ENCODE assay signal across 32 cellular contexts in genomic region chr1:82125866-82126265, GRCh38.
"Had no signal": no experiment of that assay in that cellular context is flagged by ENCODE, and none has a peak within 500 bp of the region (broad histone marks: within the 10 kb centered on the region; RNA-seq: fewer than 3 reads in every experiment).

No MANE protein-coding gene starts in this region.

- H3K27ac ChIP-seq: brain microvascular endothelial cell, coronary artery, dorsolateral prefrontal cortex, esophagus muscularis mucosa, foreskin keratinocyte, gastrocnemius medialis, WERI-Rb-1 had no signal

- H3K4me1 Mint-ChIP-seq: activated B cell treated with CpG ODN at 0.5 μM for 24 hours; activated CD8-positive, alpha-beta memory T cell treated with anti-CD3 and anti-CD28 coated beads, Interleukin-2, amount 10 ng/mL, durations not matched to agents 7 days and 5 days; central memory CD8-positive, alpha-beta T cell; T-helper 17 cell had no signal

- H3K9me3 Mint-ChIP-seq: activated B cell treated with CpG ODN at 0.5 μM for 24 hours; dendritic cell treated with granulocyte-macrophage colony-stimulating factor and Interleukin-4, amounts not matched to agents 40 ng/mL and 50 ng/mL, for 4 days; T-helper 2 cell treated with Interferon-gamma antibody and Interleukin-4, amounts not matched to agents 5 μg/mL and 100 μg/mL, for 36 hours had no signal

- H3K27me3 ChIP-seq: brain microvascular endothelial cell, dorsolateral prefrontal cortex, esophagus muscularis mucosa, foreskin keratinocyte, gastrocnemius medialis had no signal

- H3K36me3 Mint-ChIP-seq: activated CD8-positive, alpha-beta memory T cell treated with anti-CD3 and anti-CD28 coated beads, Interleukin-2, amount 10 ng/mL, durations not matched to agents 7 days and 5 days; activated naive CD8-positive, alpha-beta T cell had no signal

- H3K4me3 Mint-ChIP-seq: activated B cell treated with CpG ODN at 0.5 μM for 24 hours; activated CD8-positive, alpha-beta memory T cell treated with anti-CD3 and anti-CD28 coated beads, Interleukin-2, amount 10 ng/mL, durations not matched to agents 7 days and 5 days; activated CD8-positive, alpha-beta T cell treated with anti-CD3 and anti-CD28 coated beads, Interleukin-2, amount 10 ng/mL, durations not matched to agents 7 days and 5 days; activated naive CD8-positive, alpha-beta T cell; central memory CD8-positive, alpha-beta T cell; dendritic cell treated with granulocyte-macrophage colony-stimulating factor and Interleukin-4, amounts not matched to agents 40 ng/mL and 50 ng/mL, for 4 days; T-helper 17 cell; T-helper 2 cell treated with Interferon-gamma antibody and Interleukin-4, amounts not matched to agents 5 μg/mL and 100 μg/mL, for 36 hours had no signal

- H3K4me1 ChIP-seq: esophagus muscularis mucosa, foreskin keratinocyte, gastrocnemius medialis had no signal

- DNase-seq: activated B cell treated with CpG ODN at 0.5 μM for 24 hours; activated CD4-positive, alpha-beta T cell treated with anti-CD3 and anti-CD28 coated beads for 48 hours; activated CD4-positive, alpha-beta T cell treated with anti-CD3 and anti-CD28 coated beads, Interleukin-2, amount 50 U/mL, for 1 hour; activated CD4-positive, alpha-beta T cell treated with anti-CD3 and anti-CD28 coated beads, Interleukin-2, amount 50 U/mL, for 48 hours; activated CD8-positive, alpha-beta memory T cell treated with anti-CD3 and anti-CD28 coated beads, Interleukin-2, amount 10 ng/mL, durations not matched to agents 7 days and 5 days; activated CD8-positive, alpha-beta memory T cell treated with anti-CD3 and anti-CD28 coated beads, Interleukin-2, amount 50 U/mL, for 4 hours; activated CD8-positive, alpha-beta T cell treated with anti-CD3 and anti-CD28 coated beads, Interleukin-2, amount 10 ng/mL, durations not matched to agents 7 days and 5 days; activated gamma-delta T cell treated with Interleukin-2 at 50 U/mL for 16 hours; activated naive CD4-positive, alpha-beta T cell treated with anti-CD3 and anti-CD28 coated beads, Interleukin-2, amount 50 U/mL, for 16 hours; activated naive CD4-positive, alpha-beta T cell treated with Interleukin-2 at 50 U/mL for 16 hours; activated T-cell treated with anti-CD3 and anti-CD28 coated beads, Interleukin-2, amount 50 U/mL, for 1 hour; activated T-cell treated with anti-CD3 and anti-CD28 coated beads, Interleukin-2, amount 50 U/mL, for 48 hours; amniotic stem cell; anterior cingulate cortex; brain microvascular endothelial cell; dorsolateral prefrontal cortex; effector memory CD4-positive, alpha-beta T cell; erythroblast; foreskin keratinocyte; gastrocnemius medialis; T-helper 1 cell; T-helper 17 cell; T1000; WERI-Rb-1 had no signal

- H3K9me3 ChIP-seq: esophagus muscularis mucosa, gastrocnemius medialis had no signal

- H3K4me3 ChIP-seq: coronary artery, dorsolateral prefrontal cortex, esophagus muscularis mucosa, gastrocnemius medialis had no signal

- H3K27ac Mint-ChIP-seq: activated B cell treated with CpG ODN at 0.5 μM for 24 hours; activated CD8-positive, alpha-beta memory T cell treated with anti-CD3 and anti-CD28 coated beads, Interleukin-2, amount 10 ng/mL, durations not matched to agents 7 days and 5 days; activated CD8-positive, alpha-beta T cell treated with anti-CD3 and anti-CD28 coated beads, Interleukin-2, amount 10 ng/mL, durations not matched to agents 7 days and 5 days; activated naive CD8-positive, alpha-beta T cell; dendritic cell treated with granulocyte-macrophage colony-stimulating factor and Interleukin-4, amounts not matched to agents 40 ng/mL and 50 ng/mL, for 4 days; T-helper 17 cell; T-helper 2 cell treated with Interferon-gamma antibody and Interleukin-4, amounts not matched to agents 5 μg/mL and 100 μg/mL, for 36 hours had no signal

- FAIRE-seq: astrocyte, bronchial epithelial cell had no signal

- H3K27me3 Mint-ChIP-seq: activated B cell treated with CpG ODN at 0.5 μM for 24 hours; activated CD8-positive, alpha-beta memory T cell treated with anti-CD3 and anti-CD28 coated beads, Interleukin-2, amount 10 ng/mL, durations not matched to agents 7 days and 5 days; activated naive CD8-positive, alpha-beta T cell; central memory CD8-positive, alpha-beta T cell; dendritic cell treated with granulocyte-macrophage colony-stimulating factor and Interleukin-4, amounts not matched to agents 40 ng/mL and 50 ng/mL, for 4 days; T-helper 17 cell had no signal

- H3K36me3 ChIP-seq: brain microvascular endothelial cell, esophagus muscularis mucosa, gastrocnemius medialis, WERI-Rb-1 had no signal
